ENCODE assay signal across 24 cellular contexts in genomic region chr4:17699380-17699779, GRCh38.
"Had no signal": no experiment of that assay in that cellular context is flagged by ENCODE, and none has a peak within 500 bp of the region (broad histone marks: within the 10 kb centered on the region; RNA-seq: fewer than 3 reads in every experiment).

No MANE protein-coding gene starts in this region.

- H3K9me3 ChIP-seq: suprapubic skin, testis, thoracic aorta, thyroid gland, upper lobe of left lung, uterus, vagina had no signal

- DNase-seq: stimulated activated CD4-positive, alpha-beta T cell treated with anti-CD3 and anti-CD28 coated beads, Interleukin-2, amount 100 ng/mL, for 48 hours; stimulated activated CD4-positive, alpha-beta T cell treated with anti-CD3 and anti-CD28 coated beads, Interleukin-4, amount 100 ng/mL, for 1 hour; stimulated activated CD4-positive, alpha-beta T cell treated with anti-CD3 and anti-CD28 coated beads, Interleukin-4, amount 100 ng/mL, for 24 hours; stimulated activated CD4-positive, alpha-beta T cell treated with anti-CD3 and anti-CD28 coated beads, Interleukin-4, amount 100 ng/mL, for 4 hours; stimulated activated CD8-positive, alpha-beta memory T cell treated with anti-CD3 and anti-CD28 coated beads, Interleukin-4, amount 100 ng/mL, for 48 hours; stimulated activated naive B cell treated with anti-CD40 and anti-IgM and Interleukin-4, amounts not matched to agents 10 μg/mL and 1 μg/mL and 100 μg/mL, for 72 hours; stimulated activated naive CD4-positive, alpha-beta T cell; stimulated activated naive CD4-positive, alpha-beta T cell treated with Interleukin-2 at 50 U/mL for 16 hours; stimulated activated naive CD8-positive, alpha-beta T cell treated with anti-CD3 and anti-CD28 coated beads, Interleukin-15, amount 100 ng/mL, for 72 hours; stimulated activated naive CD8-positive, alpha-beta T cell treated with anti-CD3 and anti-CD28 coated beads, Interleukin-15, Interleukin-2, amounts not matched to agents 100 U/mL and 50 U/mL, for 24 hours; stomach; substantia nigra; testis; thyroid gland; tibial artery; transverse colon; trophoblast cell; upper lobe of left lung; upper lobe of right lung; uterus had no signal

- H3K27ac ChIP-seq: stomach, suprapubic skin, testis, thoracic aorta, thyroid gland, tibial artery, tibial nerve, transverse colon, upper lobe of left lung, upper lobe of right lung, uterus, vagina had no signal

- H3K4me1 ChIP-seq: stomach, suprapubic skin, testis, thyroid gland, tibial artery, tibial nerve, upper lobe of left lung, upper lobe of right lung, uterus, vagina had no signal

- H3K36me3 ChIP-seq: stomach, suprapubic skin, thoracic aorta, thyroid gland, tibial artery, tibial nerve, transverse colon, upper lobe of left lung, upper lobe of right lung, uterus, vagina had no signal

- H3K4me3 ChIP-seq: stomach, suprapubic skin, testis, thoracic aorta, thyroid gland, tibial artery, tibial nerve, transverse colon, upper lobe of left lung, upper lobe of right lung, uterus, vagina had no signal
